1 cellular context compared by ENCODE assay signal in genomic region chr12:54282949-54283593, GRCh38.
TF ChIP-seq lines count a peak whose summit lies in the region.

No MANE protein-coding gene starts in this region.

TF ChIP-seq in K562, 482 proteins besides CTCF, POLR2A, EP300 and RAD21 (continues in another document):
- TF ChIP-seq ELF1 (tag; IDR thresholded peaks at IDR 0.05) (no peak), HNRNPUL1 (IDR thresholded peaks at IDR 0.05; ENCODE audit: low read length) (no peak), ZNF785 (CRISPR knock-in tag; IDR thresholded peaks at IDR 0.05) (no peak), RREB1 (CRISPR knock-in tag; IDR thresholded peaks at IDR 0.05) (no peak), PREB (CRISPR knock-in tag; IDR thresholded peaks at IDR 0.05) (no peak), CBX3 (IDR thresholded peaks at IDR 0.05; ENCODE audit: borderline replicate concordance in 1 of 2, low read length in 2 of 2) (no peak), PML (IDR thresholded peaks at IDR 0.05; ENCODE audit: low read length) (no peak), ELK1 (CRISPR knock-in tag; IDR thresholded peaks at IDR 0.05) (no peak), EWSR1 (IDR thresholded peaks at IDR 0.05; ENCODE audit: borderline replicate concordance, low read depth, partially characterized antibody) (no peak), ZNF133 (CRISPR knock-in tag; IDR thresholded peaks at IDR 0.05) (no peak), ZNF197 (CRISPR knock-in tag; IDR thresholded peaks at IDR 0.05; ENCODE audit: low read depth) (no peak), NCOA4 (IDR thresholded peaks at IDR 0.05; ENCODE audit: partially characterized antibody) (no peak), GABPA (tag; conservative IDR thresholded peaks at IDR 0.05; ENCODE audit: low read depth) (no peak), POLR2AphosphoS2 (IDR thresholded peaks at IDR 0.05; ENCODE audit: low read length) (no peak), ZC3H11A (IDR thresholded peaks at IDR 0.05; ENCODE audit: low read depth, low read length) (no peak), SRSF3 (IDR thresholded peaks at IDR 0.05; ENCODE audit: insufficient read depth, low read length) (no peak), ZNF212 (CRISPR knock-in tag; IDR thresholded peaks at IDR 0.05) (no peak), DIDO1 (tag; IDR thresholded peaks at IDR 0.05; ENCODE audit: low read depth) (no peak), HNRNPLL (IDR thresholded peaks at IDR 0.05; ENCODE audit: low read depth, low read length, poor library complexity, severe bottlenecking) (no peak), ZNF57 (CRISPR knock-in tag; IDR thresholded peaks at IDR 0.05) (no peak), SIN3A (IDR thresholded peaks at IDR 0.05; ENCODE audit: borderline replicate concordance in 2 of 2, control insufficient read depth in 1 of 2, low read depth in 2 of 2, low read length in 2 of 2) (peak in 1 of 2 experiments; percentile 64; a peak in 1 of 4 replicates), CUX1 (CRISPR knock-in tag; IDR thresholded peaks at IDR 0.05) (no peak), ZNF3 (CRISPR knock-in tag; IDR thresholded peaks at IDR 0.05) (no peak), ARNT (IDR thresholded peaks at IDR 0.05) (no peak), SUPT5H (IDR thresholded peaks at IDR 0.05) (peak; percentile 32; the same call in 1 of the 2 replicates), ZEB2 (IDR thresholded peaks at IDR 0.05) (no peak), RBM39 (optimal IDR thresholded peaks at IDR 0.05; ENCODE audit: low read depth, low read length) (peak; percentile 59), ZZZ3 (IDR thresholded peaks at IDR 0.05) (no peak), KLF16 (IDR thresholded peaks at IDR 0.05) (no peak), SPI1 (IDR thresholded peaks at IDR 0.05; ENCODE audit: borderline replicate concordance, low read depth, low read length) (no peak), POLR2G (IDR thresholded peaks at IDR 0.05; ENCODE audit: low read depth, low read length) (peak; percentile 44), ZNF140 (CRISPR knock-in tag; IDR thresholded peaks at IDR 0.05) (no peak), KLF1 (tag; IDR thresholded peaks at IDR 0.05) (no peak), ELK3 (CRISPR knock-in tag; IDR thresholded peaks at IDR 0.05) (no peak), SREBF1 (IDR thresholded peaks at IDR 0.05; ENCODE audit: borderline replicate concordance, low read depth, low read length) (no peak), ZBTB8A (IDR thresholded peaks at IDR 0.05; ENCODE audit: partially characterized antibody) (no peak)
- TF ChIP-seq, protein P1, sequence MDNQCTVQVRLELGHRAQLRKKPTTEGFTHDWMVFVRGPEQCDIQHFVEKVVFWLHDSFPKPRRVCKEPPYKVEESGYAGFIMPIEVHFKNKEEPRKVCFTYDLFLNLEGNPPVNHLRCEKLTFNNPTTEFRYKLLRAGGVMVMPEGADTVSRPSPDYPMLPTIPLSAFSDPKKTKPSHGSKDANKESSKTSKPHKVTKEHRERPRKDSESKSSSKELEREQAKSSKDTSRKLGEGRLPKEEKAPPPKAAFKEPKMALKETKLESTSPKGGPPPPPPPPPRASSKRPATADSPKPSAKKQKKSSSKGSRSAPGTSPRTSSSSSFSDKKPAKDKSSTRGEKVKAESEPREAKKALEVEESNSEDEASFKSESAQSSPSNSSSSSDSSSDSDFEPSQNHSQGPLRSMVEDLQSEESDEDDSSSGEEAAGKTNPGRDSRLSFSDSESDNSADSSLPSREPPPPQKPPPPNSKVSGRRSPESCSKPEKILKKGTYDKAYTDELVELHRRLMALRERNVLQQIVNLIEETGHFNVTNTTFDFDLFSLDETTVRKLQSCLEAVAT (IDR thresholded peaks at IDR 0.05), result 0 out of 4 replicates have a peak, but pooled peaks of 1 of the 2 experiments have one; percentile 3
- TF ChIP-seq, protein P2, sequence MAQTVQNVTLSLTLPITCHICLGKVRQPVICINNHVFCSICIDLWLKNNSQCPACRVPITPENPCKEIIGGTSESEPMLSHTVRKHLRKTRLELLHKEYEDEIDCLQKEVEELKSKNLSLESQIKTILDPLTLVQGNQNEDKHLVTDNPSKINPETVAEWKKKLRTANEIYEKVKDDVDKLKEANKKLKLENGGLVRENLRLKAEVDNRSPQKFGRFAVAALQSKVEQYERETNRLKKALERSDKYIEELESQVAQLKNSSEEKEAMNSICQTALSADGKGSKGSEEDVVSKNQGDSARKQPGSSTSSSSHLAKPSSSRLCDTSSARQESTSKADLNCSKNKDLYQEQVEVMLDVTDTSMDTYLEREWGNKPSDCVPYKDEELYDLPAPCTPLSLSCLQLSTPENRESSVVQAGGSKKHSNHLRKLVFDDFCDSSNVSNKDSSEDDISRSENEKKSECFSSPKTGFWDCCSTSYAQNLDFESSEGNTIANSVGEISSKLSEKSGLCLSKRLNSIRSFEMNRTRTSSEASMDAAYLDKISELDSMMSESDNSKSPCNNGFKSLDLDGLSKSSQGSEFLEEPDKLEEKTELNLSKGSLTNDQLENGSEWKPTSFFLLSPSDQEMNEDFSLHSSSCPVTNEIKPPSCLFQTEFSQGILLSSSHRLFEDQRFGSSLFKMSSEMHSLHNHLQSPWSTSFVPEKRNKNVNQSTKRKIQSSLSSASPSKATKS (CRISPR knock-in tag; IDR thresholded peaks at IDR 0.05), result no peak
- TF ChIP-seq, protein P3, sequence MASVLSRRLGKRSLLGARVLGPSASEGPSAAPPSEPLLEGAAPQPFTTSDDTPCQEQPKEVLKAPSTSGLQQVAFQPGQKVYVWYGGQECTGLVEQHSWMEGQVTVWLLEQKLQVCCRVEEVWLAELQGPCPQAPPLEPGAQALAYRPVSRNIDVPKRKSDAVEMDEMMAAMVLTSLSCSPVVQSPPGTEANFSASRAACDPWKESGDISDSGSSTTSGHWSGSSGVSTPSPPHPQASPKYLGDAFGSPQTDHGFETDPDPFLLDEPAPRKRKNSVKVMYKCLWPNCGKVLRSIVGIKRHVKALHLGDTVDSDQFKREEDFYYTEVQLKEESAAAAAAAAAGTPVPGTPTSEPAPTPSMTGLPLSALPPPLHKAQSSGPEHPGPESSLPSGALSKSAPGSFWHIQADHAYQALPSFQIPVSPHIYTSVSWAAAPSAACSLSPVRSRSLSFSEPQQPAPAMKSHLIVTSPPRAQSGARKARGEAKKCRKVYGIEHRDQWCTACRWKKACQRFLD (CRISPR knock-in tag; IDR thresholded peaks at IDR 0.05), result no peak
- TF ChIP-seq, protein P4, sequence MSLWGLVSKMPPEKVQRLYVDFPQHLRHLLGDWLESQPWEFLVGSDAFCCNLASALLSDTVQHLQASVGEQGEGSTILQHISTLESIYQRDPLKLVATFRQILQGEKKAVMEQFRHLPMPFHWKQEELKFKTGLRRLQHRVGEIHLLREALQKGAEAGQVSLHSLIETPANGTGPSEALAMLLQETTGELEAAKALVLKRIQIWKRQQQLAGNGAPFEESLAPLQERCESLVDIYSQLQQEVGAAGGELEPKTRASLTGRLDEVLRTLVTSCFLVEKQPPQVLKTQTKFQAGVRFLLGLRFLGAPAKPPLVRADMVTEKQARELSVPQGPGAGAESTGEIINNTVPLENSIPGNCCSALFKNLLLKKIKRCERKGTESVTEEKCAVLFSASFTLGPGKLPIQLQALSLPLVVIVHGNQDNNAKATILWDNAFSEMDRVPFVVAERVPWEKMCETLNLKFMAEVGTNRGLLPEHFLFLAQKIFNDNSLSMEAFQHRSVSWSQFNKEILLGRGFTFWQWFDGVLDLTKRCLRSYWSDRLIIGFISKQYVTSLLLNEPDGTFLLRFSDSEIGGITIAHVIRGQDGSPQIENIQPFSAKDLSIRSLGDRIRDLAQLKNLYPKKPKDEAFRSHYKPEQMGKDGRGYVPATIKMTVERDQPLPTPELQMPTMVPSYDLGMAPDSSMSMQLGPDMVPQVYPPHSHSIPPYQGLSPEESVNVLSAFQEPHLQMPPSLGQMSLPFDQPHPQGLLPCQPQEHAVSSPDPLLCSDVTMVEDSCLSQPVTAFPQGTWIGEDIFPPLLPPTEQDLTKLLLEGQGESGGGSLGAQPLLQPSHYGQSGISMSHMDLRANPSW (CRISPR knock-in tag; IDR thresholded peaks at IDR 0.05), result no peak
